In the genomic region with DNA sequence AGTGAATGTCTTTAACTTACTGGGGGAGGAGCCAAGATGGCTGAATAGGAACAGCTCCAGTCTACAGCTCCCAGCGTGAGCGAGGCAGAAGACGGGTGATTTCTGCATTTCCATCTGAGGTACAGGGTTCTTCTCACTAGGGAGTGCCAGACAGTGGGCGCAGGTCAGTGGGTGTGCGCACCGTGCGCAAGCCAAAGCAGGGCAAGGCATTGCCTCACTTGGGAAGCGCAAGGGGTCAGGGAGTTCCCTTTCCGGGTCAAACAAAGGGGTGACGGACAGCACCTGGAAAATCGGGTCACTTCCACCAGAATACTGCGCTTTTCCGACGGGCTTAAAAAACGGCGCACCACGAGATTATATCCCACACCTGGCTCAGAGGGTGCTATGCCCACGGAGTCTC, we compare ENCODE assay signal across 6 cellular contexts.
DNase-seq lines count a peak whose midpoint lies in the region; TF ChIP-seq lines count a peak whose summit lies in the region.
"Not testable (repeated sequence)": the region's sequence is repeated elsewhere in the genome, so short reads cannot be mapped to it uniquely, and the experiment has no call there.

No MANE protein-coding gene starts in this region.

- H4K5ac ChIP-seq in H9 (ENCODE audit: insufficient read length, low read depth, low read length) = not testable (repeated sequence)

- H2BK20ac ChIP-seq in H9 (ENCODE audit: low read depth, low read length, poor library complexity, severe bottlenecking) = not testable (repeated sequence)

- not testable (repeated sequence) for H3K79me2 ChIP-seq in H9 (ENCODE audit: insufficient read depth, low read length); PC-9 (ENCODE audit: low read depth)

- peaks cover 2 to 11% (median 3%) of the 10 kb centered on the region in 3 experiments; a peak in 5 of 7 replicates for H3K36me3 Mint-ChIP-seq in H9 (ENCODE audit: insufficient read depth in 1 of 3, low read depth in 3 of 3)
- H3K36me3 Mint-ChIP-seq in endodermal cell (ENCODE audit: low read depth); nephron progenitor cell (ENCODE audit: low read depth); progenitor cell of endocrine pancreas (ENCODE audit: insufficient read depth): not testable (repeated sequence)

- not testable (repeated sequence) for H2BK12ac ChIP-seq in H9 (ENCODE audit: insufficient read length, low read depth, low read length)

- H3K27me3 Mint-ChIP-seq in H9 (ENCODE audit: low read depth); endodermal cell (ENCODE audit: insufficient read depth); nephron progenitor cell (ENCODE audit: low read depth, poor library complexity): not testable (repeated sequence)
- H3K27me3 Mint-ChIP-seq in progenitor cell of endocrine pancreas = peaks cover 12% of the 10 kb centered on the region

- H4K8ac ChIP-seq in H9 (replicated peaks; ENCODE audit: insufficient read length, low read depth, low read length) = not testable (repeated sequence)

- H3K27me3 ChIP-seq in H9 (ENCODE audit: insufficient read depth, low read length); PC-9 (ENCODE audit: insufficient read depth, low read depth); endodermal cell (ENCODE audit: control insufficient read depth, insufficient read depth, low read length, poor library complexity, severe bottlenecking): not testable (repeated sequence)

- H3K4me2 ChIP-seq in H9 (ENCODE audit: insufficient read depth, insufficient read length, low read length) (peak overlapping the region; percentile 16), PC-9 (peak overlapping the region; percentile 47)

- CTCF ChIA-PET in PC-9 (lab: Charles Lee) = not testable (repeated sequence)

- not testable (repeated sequence) for H3F3A ChIP-seq in PC-9 (ENCODE audit: insufficient read depth, low read depth)

- 0 out of 2 replicates have a peak overlapping the region, but pooled peaks have one; percentile 24 for H3K4me3 ChIP-seq in PC-9
- not testable (repeated sequence) for H3K4me3 ChIP-seq in endodermal cell (ENCODE audit: low read length)

- not testable (repeated sequence) for H2BK15ac ChIP-seq in H9 (ENCODE audit: low read depth, low read length)

- H3K23ac ChIP-seq in H9 (ENCODE audit: insufficient read length, low read depth, low read length) = not testable (repeated sequence)

- H3K27ac Mint-ChIP-seq in H9 = peak overlapping the region in 1 of 3 experiments; percentile 75; a peak in 1 of 7 replicates
- H3K27ac Mint-ChIP-seq in endodermal cell, nephron progenitor cell, progenitor cell of endocrine pancreas: not testable (repeated sequence)

- H3K36me3 ChIP-seq in ES-I3 (ENCODE audit: insufficient read depth, low read length); PC-9 (ENCODE audit: low read depth); endodermal cell (ENCODE audit: control insufficient read depth, insufficient read depth, low read length): not testable (repeated sequence)

- H2BK5ac ChIP-seq in H9 (ENCODE audit: insufficient read length, low read length) = not testable (repeated sequence)

- H2BK120ac ChIP-seq in H9 (ENCODE audit: low read depth, low read length, poor library complexity, severe bottlenecking) = not testable (repeated sequence)

- not testable (repeated sequence) for H4K91ac ChIP-seq in H9 (ENCODE audit: insufficient read length, low read depth, low read length)

- not testable (repeated sequence) for H2AK5ac ChIP-seq in H9 (ENCODE audit: insufficient read length, low read length)

- not testable (repeated sequence) for H3K14ac ChIP-seq in H9 (ENCODE audit: insufficient read depth, low read length)

- H3K23me2 ChIP-seq in H9 (ENCODE audit: insufficient read length, low read depth, low read length, poor library complexity, severe bottlenecking) = not testable (repeated sequence)

- not testable (repeated sequence) for H3K18ac ChIP-seq in H9 (ENCODE audit: insufficient read length, low read depth, low read length)

- not testable (repeated sequence) for H3K4me1 Mint-ChIP-seq in H9; endodermal cell; progenitor cell of endocrine pancreas (ENCODE audit: low read depth)
- H3K4me1 Mint-ChIP-seq in nephron progenitor cell = peaks cover 33% of the 10 kb centered on the region

- not testable (repeated sequence) for H3K56ac ChIP-seq in H9 (ENCODE audit: insufficient read length, low read depth, low read length)

- not testable (repeated sequence) for H3K4ac ChIP-seq in H9 (ENCODE audit: low read depth, low read length)

- not testable (repeated sequence) for TF ChIP-seq CTCF in H9 (conservative IDR thresholded peaks at IDR 0.05); PC-9 (conservative IDR thresholded peaks at IDR 0.05); endodermal cell (conservative IDR thresholded peaks at IDR 0.05); nephron progenitor cell (IDR thresholded peaks at IDR 0.05); progenitor cell of endocrine pancreas (IDR thresholded peaks at IDR 0.05; ENCODE audit: unreplicated experiment)

- no CpG with 5 or more reads among the region's 18 CpGs for WGBS in H9 (ENCODE audit: extremely low coverage, insufficient read length, low lambda C conversion rate)
- WGBS in endodermal cell (ENCODE audit: insufficient coverage in 1 of 2, insufficient read length in 1 of 2), 2 experiments = 87% methylated on average over 4 to 13 of the region's 18 CpGs

- H3K9me3 Mint-ChIP-seq in H9; progenitor cell of endocrine pancreas (ENCODE audit: low read depth): not testable (repeated sequence)
- H3K9me3 Mint-ChIP-seq in endodermal cell (peaks cover 14% of the 10 kb centered on the region), nephron progenitor cell (peaks cover 15% of the 10 kb centered on the region)

- not testable (repeated sequence) for BruUV-seq in PC-9 (replicated peaks; lab: Mats Ljungman, UMichigan)

- intact Hi-C loops in PC-9 (cut with micrococcal nuclease; ENCODE audit: unreplicated experiment) = not testable (repeated sequence)

- not testable (repeated sequence) for H3K9me2 ChIP-seq in PC-9 (ENCODE audit: insufficient read depth)

- H3K9ac ChIP-seq in ES-I3 (ENCODE audit: low read depth, low read length) = peak overlapping the region; percentile 48; the same call in 1 of the 2 replicates
- H3K9ac ChIP-seq in H9 (ENCODE audit: extremely low read depth, insufficient read length, low read length); endodermal cell (ENCODE audit: extremely low read depth, low read length, poor library complexity, severe bottlenecking): not testable (repeated sequence)

- H3K27ac ChIP-seq in H9 (ENCODE audit: insufficient read length, low read depth, low read length); PC-9; endodermal cell (ENCODE audit: low read depth, low read length): not testable (repeated sequence)

- not testable (repeated sequence) for H3K9me3 ChIP-seq in ES-I3 (ENCODE audit: control insufficient read depth, insufficient read depth, low read length); H9 (ENCODE audit: control insufficient read depth, low read depth, low read length); PC-9 (ENCODE audit: insufficient read depth, low read depth); endodermal cell (ENCODE audit: control insufficient read depth, low read length)

- POLR2A ChIA-PET in PC-9 (lab: Charles Lee; ENCODE audit: unreplicated experiment) = not testable (repeated sequence)

- H3K79me1 ChIP-seq in H9 (ENCODE audit: insufficient read depth, low read depth, low read length, poor library complexity, severe bottlenecking) = not testable (repeated sequence)

- H4K20me1 ChIP-seq in H9 (ENCODE audit: control insufficient read depth, insufficient read depth, insufficient read length); PC-9 (ENCODE audit: insufficient read depth): not testable (repeated sequence)

- H3K4me3 Mint-ChIP-seq in H9 = peak overlapping the region; percentile 58 to 62; a peak in 3 of 5 replicates
- peak overlapping the region; percentile 48 for H3K4me3 Mint-ChIP-seq in endodermal cell
- H3K4me3 Mint-ChIP-seq in nephron progenitor cell = peak overlapping the region; percentile 3
- peak overlapping the region; percentile 47 for H3K4me3 Mint-ChIP-seq in progenitor cell of endocrine pancreas (ENCODE audit: low read depth)

- not testable (repeated sequence) for H3T11ph ChIP-seq in H9 (ENCODE audit: low read length)

- not testable (repeated sequence) for H2AFZ ChIP-seq in H9 (ENCODE audit: low read length)
- peak overlapping the region; percentile 58; the same call in 1 of the 2 replicates for H2AFZ ChIP-seq in PC-9

- not testable (repeated sequence) for DNase-seq in H9; PC-9; endodermal cell; nephron progenitor cell; progenitor cell of endocrine pancreas (ENCODE audit: low spot score, unreplicated experiment)

- H3K4me1 ChIP-seq in ES-I3 (ENCODE audit: insufficient read depth, low read length); H9 (ENCODE audit: insufficient read depth, low read length); PC-9 (replicated peaks; ENCODE audit: insufficient read depth); endodermal cell (ENCODE audit: control insufficient read depth, insufficient read depth, low read length): not testable (repeated sequence)

Comparison
In these comparisons a context has a peak if more than half of its experiments do, and no peak if none do; other contexts are left out.
1. H3K4me3 Mint-ChIP-seq: peak in every context shown above with its lines; median percentile 60 in H9; 48 in endodermal cell; 47 in progenitor cell of endocrine pancreas; 3 in nephron progenitor cell.